Comparison of ENCODE assay signal across 25 cellular contexts in the genomic region with DNA sequence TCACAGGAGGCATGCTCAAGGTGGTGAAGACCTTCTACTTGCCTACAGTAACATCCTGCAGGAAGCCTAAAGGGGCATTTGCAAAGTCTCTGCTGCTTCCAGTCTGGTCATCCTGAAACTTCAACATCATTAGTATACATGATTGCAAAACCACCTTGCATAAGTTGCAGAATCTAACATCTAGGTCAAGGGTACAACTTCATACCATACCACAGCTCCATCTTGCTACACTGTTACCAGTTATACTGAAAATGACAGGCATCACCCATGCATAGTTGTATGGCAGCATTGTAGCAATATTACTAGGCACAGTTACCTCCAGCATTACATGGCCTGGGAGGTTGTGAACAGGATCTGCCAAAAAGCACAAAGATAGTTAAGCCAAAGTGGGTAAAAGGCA. TPM values are rescaled to one million over a fixed set of nuclear protein-coding genes. Genes with fewer than 3 reads are reported as not detected.
"Had no signal": no experiment of that assay in that cellular context is flagged by ENCODE, and none has a peak within 500 bp of the region (broad histone marks: within the 10 kb centered on the region; RNA-seq: fewer than 3 reads in every experiment).

No MANE protein-coding gene starts in this region.

- H3K4me3 ChIP-seq: SJCRH30 had no signal

- H3K27ac Mint-ChIP-seq: activated CD8-positive, alpha-beta memory T cell treated with anti-CD3 and anti-CD28 coated beads, Interleukin-2, amount 10 ng/mL, durations not matched to agents 7 days and 5 days; activated naive CD4-positive, alpha-beta T cell treated with anti-CD3 and anti-CD28 coated beads, Interleukin-2, amount 50 U/mL, for 24 hours; activated T-cell treated with anti-CD3 and anti-CD28 coated beads, Interleukin-2, amount 50 U/mL, for 24 hours; activated T-helper 1 cell treated with anti-CD3 and anti-CD28 coated beads, Interleukin-12 subunit alpha, Interleukin-12 subunit beta, Interleukin-2, Interleukin-4 antibody, amounts not matched to agents 30 ng/mL and 10 ng/mL and 1 ng/mL, durations not matched to agents 14 hours and 24 hours and 36 hours; brain; T-helper 1 cell treated with Interleukin-12 subunit alpha and Interleukin-12 subunit beta and Interleukin-4 antibody, amounts not matched to agents 30 μg/mL and 1 μg/mL, for 36 hours; WTC11 had no signal

- H3K4me1 Mint-ChIP-seq: activated naive CD4-positive, alpha-beta T cell treated with anti-CD3 and anti-CD28 coated beads, Interleukin-2, amount 50 U/mL, for 24 hours; brain; central memory CD8-positive, alpha-beta T cell had no signal

- ATAC-seq: activated CD8-positive, alpha-beta memory T cell treated with anti-CD3 and anti-CD28 coated beads, Interleukin-2, amount 10 ng/mL, durations not matched to agents 7 days and 5 days; WTC11 had no signal

- DNase-seq: activated CD4-positive, alpha-beta T cell treated with anti-CD3 and anti-CD28 coated beads for 48 hours; activated CD4-positive, alpha-beta T cell treated with anti-CD3 and anti-CD28 coated beads, Interleukin-2, amount 50 U/mL, for 48 hours; activated CD4-positive, CD25-positive, alpha-beta regulatory T cell treated with anti-CD3 and anti-CD28 coated beads, Interleukin-2, amount 50 U/mL, for 72 hours; activated CD8-positive, alpha-beta memory T cell treated with anti-CD3 and anti-CD28 coated beads, Interleukin-2, amount 10 ng/mL, durations not matched to agents 7 days and 5 days; activated effector memory CD4-positive, alpha-beta T cell treated with Interleukin-2 at 50 U/mL for 16 hours; activated naive CD4-positive, alpha-beta T cell; activated T-cell treated with anti-CD3 and anti-CD28 coated beads, Interleukin-2, amount 50 U/mL, for 24 hours; amniotic stem cell; Kasumi-1; KBM-7; NCI-H1105 treated with DMSO at 0.1 percent for 48 hours; NCI-H1436 treated with DMSO at 0.1 percent for 48 hours; NCI-H187 treated with DMSO at 0.1 percent for 48 hours; NCI-H2081 treated with DMSO at 0.1 percent for 48 hours; NCI-H446; NCI-H524; SJCRH30; SK-N-SH had no signal

- H3K36me3 ChIP-seq: SJCRH30 had no signal

- H3K36me3 Mint-ChIP-seq: brain had no signal

- H3K4me3 Mint-ChIP-seq: activated CD8-positive, alpha-beta memory T cell treated with anti-CD3 and anti-CD28 coated beads, Interleukin-2, amount 10 ng/mL, durations not matched to agents 7 days and 5 days; activated naive CD4-positive, alpha-beta T cell treated with anti-CD3 and anti-CD28 coated beads, Interleukin-2, amount 50 U/mL, for 24 hours; activated T-cell treated with anti-CD3 and anti-CD28 coated beads, Interleukin-2, amount 50 U/mL, for 24 hours; activated T-helper 1 cell treated with anti-CD3 and anti-CD28 coated beads, Interleukin-12 subunit alpha, Interleukin-12 subunit beta, Interleukin-2, Interleukin-4 antibody, amounts not matched to agents 30 ng/mL and 10 ng/mL and 1 ng/mL, durations not matched to agents 14 hours and 24 hours and 36 hours; brain; central memory CD8-positive, alpha-beta T cell; T-helper 1 cell treated with Interleukin-12 subunit alpha and Interleukin-12 subunit beta and Interleukin-4 antibody, amounts not matched to agents 30 μg/mL and 1 μg/mL, for 36 hours; WTC11 had no signal

- H3K27me3 ChIP-seq: SJCRH30 had no signal

RNA-seq across cellular contexts. Expression of gene MACROH2A2, which starts 13.7 kb away (rescaled TPM):
- total RNA-seq: OCI-LY7 had no signal
